ENCODE assay signal across 9 cellular contexts in genomic region chr1:29120955-29121485, GRCh38. TPM values are rescaled to one million over a fixed set of nuclear protein-coding genes. Genes with fewer than 3 reads are reported as not detected.
DNase-seq lines count a peak whose midpoint lies in the region; ATAC-seq, FAIRE-seq and TF ChIP-seq lines count a peak whose summit lies in the region.
"Had no signal": no experiment of that assay in that cellular context is flagged by ENCODE, and none has a peak within 500 bp of the region (broad histone marks: within the 10 kb centered on the region; RNA-seq: fewer than 3 reads in every experiment).

No MANE protein-coding gene starts in this region.

- H3K4me1 ChIP-seq in stomach: peaks cover 36 to 68% (median 47%) of the 10 kb centered on the region in 4 donors

- DNase-seq in AG20443 (ENCODE audit: low spot score) (peak; percentile 68), HuH-7 (ENCODE audit: low spot score) (peak; percentile 74), dorsolateral prefrontal cortex (no peak), naive B cell (peak; percentile 68), stomach (peak; percentile 43), NCI-H2081 treated with DMSO at 0.1 percent for 48 hours (lab: John Stamatoyannopoulos, UW) (no peak), urothelium cell line (ENCODE audit: low spot score) (no peak)
- DNase-seq in activated CD4-positive, CD25-positive, alpha-beta regulatory T cell treated with anti-CD3 and anti-CD28 coated beads, Interleukin-2, amount 50 U/mL, for 72 hours: peak; percentile 67

- peak; percentile 80 to 85 for ATAC-seq in naive B cell (ENCODE audit: low read depth in 2 of 2)

- H3K9me3 Mint-ChIP-seq in naive B cell: no peaks in the 10 kb centered on the region

- H3K27me3 ChIP-seq in dorsolateral prefrontal cortex (peaks cover 0 to 54% (median 27%) of the 10 kb centered on the region in 45 donors), stomach (peaks cover 0 to 53% (median 51%) of the 10 kb centered on the region in 3 donors)

- TF ChIP-seq EP300 in stomach (IDR thresholded peaks at IDR 0.05): no peak

- H3K27ac ChIP-seq in dorsolateral prefrontal cortex: no peak overlapping the region
- H3K27ac ChIP-seq in stomach: peak overlapping the region in 4 of 5 donors; percentile 28 to 93 (median 90)

- H3K9me3 ChIP-seq in stomach: no peaks in the 10 kb centered on the region

- H3K36me3 ChIP-seq in stomach: peaks cover 0 to 29% (median 25%) of the 10 kb centered on the region in 4 donors

- 33 to 62% (median 34%) methylated on average over 14 to 42 of the region's 42 CpGs for WGBS in stomach, 5 donors

- H3K4me1 Mint-ChIP-seq in naive B cell: peaks cover 9 to 14% (median 10%) of the 10 kb centered on the region in 3 donors

- peaks cover 28% of the 10 kb centered on the region in 2 donors for H3K36me3 Mint-ChIP-seq in naive B cell

- H3K27me3 Mint-ChIP-seq in naive B cell: peaks cover 11 to 26% (median 12%) of the 10 kb centered on the region in 3 donors

- no peak overlapping the region for H3K27ac Mint-ChIP-seq in naive B cell

- H3K4me3 ChIP-seq in dorsolateral prefrontal cortex (peak overlapping the region in 14 of 59 donors; percentile 54 to 73 (median 68)), stomach (peak overlapping the region; percentile 63 to 74 (median 68))

- no peak for FAIRE-seq in urothelium cell line (lab: Jason Lieb, UNC)
- FAIRE-seq: islet of Langerhans had no signal

- peak overlapping the region in 6 of 8 donors; percentile 18 to 55 (median 32) for H3K4me3 Mint-ChIP-seq in naive B cell

- intact Hi-C loops in dorsolateral prefrontal cortex (cut with DNase I): no loop called here
- intact Hi-C loops in stomach (cut with DNase I; ENCODE audit: low total_unique reads): loop anchor here (10.0 kb wide), 1 partner anchor 64 kb away; the partner anchor contains the start of gene SRSF4

- TF ChIP-seq CTCF in dorsolateral prefrontal cortex (IDR thresholded peaks at IDR 0.05 in 54 of 56, conservative IDR thresholded peaks at IDR 0.05 in 2 of 56; ENCODE audit: low read depth in 1 of 56, partially characterized antibody in 56 of 56): peak in 36 of 56 donors; percentile 11 to 50 (median 24)
- TF ChIP-seq CTCF in stomach (IDR thresholded peaks at IDR 0.05): peak in 5 of 7 experiments; percentile 18 to 53 (median 29)

- no peak for TF ChIP-seq POLR2A in stomach (IDR thresholded peaks at IDR 0.05)

RNA-seq across cellular contexts. Expression of gene TMEM200B, which starts 2.7 kb away (rescaled TPM):
- total RNA-seq in dorsolateral prefrontal cortex (1 to 10 TPM in 112 of 120 experiments, under 1 TPM in 8; 0.59 to 5.3 (median 1.9) TPM), stomach (1 to 10 TPM in 1 of 5 donors, under 1 TPM in 1, not detected in 3; 0.45 to 8.3 TPM)
- polyA plus RNA-seq in naive B cell (ENCODE audit: low read depth in 6 of 6) (not detected), stomach (1 to 10 TPM; 1.4 to 4.0 (median 2.8) TPM)

Comparison
In these comparisons a context has a peak if more than half of its experiments do, and no peak if none do; other contexts are left out.
1. DNase-seq: peak in AG20443 (single experiment), HuH-7 (single experiment), activated CD4-positive, CD25-positive, alpha-beta regulatory T cell treated with anti-CD3 and anti-CD28 coated beads, Interleukin-2, amount 50 U/mL, for 72 hours (single experiment), naive B cell (single experiment) and stomach (single experiment); none in dorsolateral prefrontal cortex (0 of 10), NCI-H2081 treated with DMSO at 0.1 percent for 48 hours (single experiment) and urothelium cell line (single experiment).
2. H3K27ac ChIP-seq: peak in stomach (4 of 5); none in dorsolateral prefrontal cortex (0 of 59).